In genomic region chr2:119827866-119828507, GRCh38 we compare ENCODE assay signal across 10 cellular contexts.
DNase-seq lines count a peak whose midpoint lies in the region; ATAC-seq lines count a peak whose summit lies in the region.
"Had no signal": no experiment of that assay in that cellular context is flagged by ENCODE, and none has a peak within 500 bp of the region (broad histone marks: within the 10 kb centered on the region; RNA-seq: fewer than 3 reads in every experiment).

No MANE protein-coding gene starts in this region.

- in situ Hi-C loops in G401 (cut with HindIII; ENCODE audit: low sequenced_read_pairs), result no loop called here

- peak overlapping the region; percentile 19 for H3K4me3 Mint-ChIP-seq in activated T-helper 17 cell treated with anti-CD3 and anti-CD28 coated beads, Interleukin-2, amount 50 U/mL, for 72 hours

- DNase-seq in G401 (ENCODE audit: low spot score), result peak; percentile 98
- DNase-seq in iris pigment epithelial cell (ENCODE audit: low read depth), result peak; percentile 70
- DNase-seq in posterior cingulate gyrus, result no peak
- DNase-seq in stimulated activated CD4-positive, alpha-beta T cell treated with anti-CD3 and anti-CD28 coated beads, Interleukin-12 subunit alpha, Interleukin-12 subunit beta, amount 100 ng/mL, for 4 hours, result no peak
- DNase-seq in NCI-H2196 treated with DMSO at 0.1 percent for 48 hours (lab: John Stamatoyannopoulos, UW; ENCODE audit: unreplicated experiment), result no peak
- DNase-seq: activated CD4-positive, alpha-beta T cell treated with anti-CD3 and anti-CD28 coated beads, Interleukin-2, amount 50 U/mL, for 1 hour; mesendoderm had no signal

- peaks cover 25% of the 10 kb centered on the region for H3K4me1 Mint-ChIP-seq in activated T-helper 17 cell treated with anti-CD3 and anti-CD28 coated beads, Interleukin-2, amount 50 U/mL, for 72 hours

- H3K9me3 Mint-ChIP-seq in activated T-helper 17 cell treated with anti-CD3 and anti-CD28 coated beads, Interleukin-2, amount 50 U/mL, for 72 hours, result no peaks in the 10 kb centered on the region

- peak; percentile 46 for ATAC-seq in HG02981 (IDR thresholded peaks at IDR 0.05; ENCODE audit: unreplicated experiment)
- peak; percentile 93 for ATAC-seq in activated T-helper 17 cell treated with anti-CD3 and anti-CD28 coated beads, Interleukin-2, amount 50 U/mL, for 72 hours (replicated peaks)

- H3K27me3 Mint-ChIP-seq in activated T-helper 17 cell treated with anti-CD3 and anti-CD28 coated beads, Interleukin-2, amount 50 U/mL, for 72 hours, result no peaks in the 10 kb centered on the region
- H3K27me3 Mint-ChIP-seq: CD8-positive, alpha-beta memory T cell had no signal

- peak overlapping the region; percentile 23 for H3K27ac Mint-ChIP-seq in activated T-helper 17 cell treated with anti-CD3 and anti-CD28 coated beads, Interleukin-2, amount 50 U/mL, for 72 hours

- intact Hi-C loops in posterior cingulate gyrus (cut with DNase I), result no loop called here

- H3K36me3 Mint-ChIP-seq in activated T-helper 17 cell treated with anti-CD3 and anti-CD28 coated beads, Interleukin-2, amount 50 U/mL, for 72 hours (ENCODE audit: low read depth), result peaks cover 17% of the 10 kb centered on the region

Comparison
In these comparisons a context has a peak if more than half of its experiments do, and no peak if none do; other contexts are left out.
1. DNase-seq: peak in G401 (single experiment) and iris pigment epithelial cell (single experiment); none in posterior cingulate gyrus (0 of 10), stimulated activated CD4-positive, alpha-beta T cell treated with anti-CD3 and anti-CD28 coated beads, Interleukin-12 subunit alpha, Interleukin-12 subunit beta, amount 100 ng/mL, for 4 hours (single experiment) and NCI-H2196 treated with DMSO at 0.1 percent for 48 hours (single experiment).